ENCODE assay signal across 8 cellular contexts in genomic region chr11:75313457-75314272, GRCh38. TPM values are rescaled to one million over a fixed set of nuclear protein-coding genes. Genes with fewer than 3 reads are reported as not detected.
A peak's percentile ranks its signal among the peaks of the same experiment; 100 is the strongest.
DNase-seq lines count a peak whose midpoint lies in the region; ATAC-seq and TF ChIP-seq lines count a peak whose summit lies in the region.

No MANE protein-coding gene starts in this region.

- H3K27ac Mint-ChIP-seq in activated T-helper 17 cell treated with anti-CD3 and anti-CD28 coated beads, Interleukin-2, amount 50 U/mL, for 72 hours: peak overlapping the region; percentile 20
- H3K27ac Mint-ChIP-seq in nephron progenitor cell: no peak overlapping the region

- no peak for TF ChIP-seq CTCF in heart left ventricle (IDR thresholded peaks at IDR 0.05)
- no peak for TF ChIP-seq CTCF in sigmoid colon (IDR thresholded peaks at IDR 0.05)
- TF ChIP-seq CTCF in nephron progenitor cell (IDR thresholded peaks at IDR 0.05): no peak

- H3K4me3 Mint-ChIP-seq in activated T-helper 17 cell treated with anti-CD3 and anti-CD28 coated beads, Interleukin-2, amount 50 U/mL, for 72 hours: no peak overlapping the region
- H3K4me3 Mint-ChIP-seq in nephron progenitor cell: no peak overlapping the region

- H3K4me1 ChIP-seq in GM23248 (ENCODE audit: insufficient read depth) (peaks cover 10% of the 10 kb centered on the region; the same call in 1 of the 2 replicates), heart left ventricle (peaks cover 10 to 63% (median 45%) of the 10 kb centered on the region in 12 donors), sigmoid colon (peaks cover 0 to 55% (median 52%) of the 10 kb centered on the region in 4 donors)

- peak overlapping the region; percentile 52 for H3K27ac ChIP-seq in GM23248
- peak overlapping the region; percentile 82 to 99 (median 91) for H3K27ac ChIP-seq in heart left ventricle
- peak overlapping the region; percentile 23 to 87 (median 73) for H3K27ac ChIP-seq in sigmoid colon

- H3K79me2 ChIP-seq in GM23248 (ENCODE audit: insufficient read depth): no peaks in the 10 kb centered on the region

- in situ Hi-C loops in GM23248 (cut with MboI): no loop called here

- no peak for ATAC-seq in activated T-helper 17 cell treated with anti-CD3 and anti-CD28 coated beads, Interleukin-2, amount 50 U/mL, for 72 hours (replicated peaks)
- ATAC-seq in heart left ventricle (peak; percentile 33 to 75 (median 70)), GM21367 (IDR thresholded peaks at IDR 0.05; ENCODE audit: unreplicated experiment) (no peak), HG02870 (IDR thresholded peaks at IDR 0.05; ENCODE audit: unreplicated experiment) (no peak)

- H3K4me3 ChIP-seq in GM23248 (no peak overlapping the region), heart left ventricle (no peak overlapping the region), sigmoid colon (no peak overlapping the region)

- DNase-seq in GM23248 (peak; percentile 85), heart left ventricle (peak; percentile 72 to 77 (median 76)), sigmoid colon (peak; percentile 82), nephron progenitor cell (no peak), COLO668 (lab: John Stamatoyannopoulos, UW; ENCODE audit: unreplicated experiment) (no peak)

- 27 to 33% methylated on average over 9 of the region's 9 CpGs for WGBS in GM23248 (ENCODE audit: low coverage in 1 of 2, low lambda C conversion rate in 2 of 2, missing lambda C conversion rate in 2 of 2), 2 experiments
- 31 to 41% (median 35%) methylated on average over 9 of the region's 9 CpGs for WGBS in heart left ventricle, 4 donors
- 60 to 71% methylated on average over 9 of the region's 9 CpGs for WGBS in sigmoid colon, 2 donors

- no peaks in the 10 kb centered on the region for H3K36me3 Mint-ChIP-seq in activated T-helper 17 cell treated with anti-CD3 and anti-CD28 coated beads, Interleukin-2, amount 50 U/mL, for 72 hours (ENCODE audit: low read depth)
- peaks cover 5% of the 10 kb centered on the region for H3K36me3 Mint-ChIP-seq in nephron progenitor cell (ENCODE audit: low read depth)

- H3K4me2 ChIP-seq in GM23248 (ENCODE audit: unreplicated experiment): no peak overlapping the region

- no peaks in the 10 kb centered on the region for H3K9me2 ChIP-seq in GM23248 (ENCODE audit: insufficient read depth)

- TF ChIP-seq POLR2A in heart left ventricle (IDR thresholded peaks at IDR 0.05): no peak
- TF ChIP-seq POLR2A in sigmoid colon (IDR thresholded peaks at IDR 0.05): no peak

- no peaks in the 10 kb centered on the region for H4K20me1 ChIP-seq in GM23248 (ENCODE audit: insufficient read depth)

- H3K27me3 ChIP-seq in GM23248 (replicated peaks; ENCODE audit: insufficient read depth): no peaks in the 10 kb centered on the region
- H3K27me3 ChIP-seq in heart left ventricle: no peaks in the 10 kb centered on the region
- H3K27me3 ChIP-seq in sigmoid colon: no peaks in the 10 kb centered on the region

- H3K9ac ChIP-seq in GM23248: peak overlapping the region; percentile 40

- intact Hi-C loops in heart left ventricle (cut with DNase I): no loop called here
- intact Hi-C loops in sigmoid colon (cut with DNase I): no loop called here

- no peaks in the 10 kb centered on the region for H3K9me3 ChIP-seq in GM23248 (ENCODE audit: low read depth)
- H3K9me3 ChIP-seq in heart left ventricle: no peaks in the 10 kb centered on the region
- no peaks in the 10 kb centered on the region for H3K9me3 ChIP-seq in sigmoid colon

- H3K27me3 Mint-ChIP-seq in activated T-helper 17 cell treated with anti-CD3 and anti-CD28 coated beads, Interleukin-2, amount 50 U/mL, for 72 hours: no peaks in the 10 kb centered on the region
- H3K27me3 Mint-ChIP-seq in nephron progenitor cell (ENCODE audit: low read depth, poor library complexity): peaks cover 14% of the 10 kb centered on the region

- TF ChIP-seq EP300 in sigmoid colon (IDR thresholded peaks at IDR 0.05): no peak

- no peaks in the 10 kb centered on the region for H3K9me3 Mint-ChIP-seq in activated T-helper 17 cell treated with anti-CD3 and anti-CD28 coated beads, Interleukin-2, amount 50 U/mL, for 72 hours
- H3K9me3 Mint-ChIP-seq in nephron progenitor cell: peaks cover 5% of the 10 kb centered on the region

- peak overlapping the region; percentile 75 for H2AFZ ChIP-seq in GM23248

- H3K4me1 Mint-ChIP-seq in activated T-helper 17 cell treated with anti-CD3 and anti-CD28 coated beads, Interleukin-2, amount 50 U/mL, for 72 hours: peaks cover 6% of the 10 kb centered on the region
- peaks cover 35% of the 10 kb centered on the region for H3K4me1 Mint-ChIP-seq in nephron progenitor cell

- H3F3A ChIP-seq in GM23248 (ENCODE audit: insufficient read depth): peaks cover 3% of the 10 kb centered on the region; the same call in 1 of the 2 replicates

- no peaks in the 10 kb centered on the region for H3K36me3 ChIP-seq in GM23248 (ENCODE audit: low read depth)
- H3K36me3 ChIP-seq in heart left ventricle: peaks cover 0 to 18% (median 0%) of the 10 kb centered on the region in 9 donors
- peaks cover 0 to 5% (median 0%) of the 10 kb centered on the region in 4 donors for H3K36me3 ChIP-seq in sigmoid colon

RNA-seq across cellular contexts. Expression of gene ARRB1, which starts 37.8 kb away (rescaled TPM):
- total RNA-seq in GM23248 (2014; rRNA removed; shearing (Covaris generic)): 2.1 and 3.1 TPM in 2 replicates
- polyA plus RNA-seq in GM23248 (2016; fragmentation: Nextera tagmentation; extraction: Ambion mirVana) (2.0 and 2.2 TPM in 2 replicates), heart left ventricle (10 to 100 TPM in 1 of 2 donors, 1 to 10 TPM in 1; 7.9 to 12.5 TPM), sigmoid colon (10 to 100 TPM; 24.0 to 45.6 (median 32.4) TPM)
- total RNA-seq in activated T-helper 17 cell treated with anti-CD3 and anti-CD28 coated beads, Interleukin-2, amount 50 U/mL, for 72 hours: 10 to 100 TPM; 10.7 to 14.7 TPM
- total RNA-seq in heart left ventricle (10 to 100 TPM; 15.2 to 58.9 (median 29.2) TPM), sigmoid colon (10 to 100 TPM; 38.5 to 96.7 (median 55.2) TPM)

Comparison
In these comparisons a context has a peak if more than half of its experiments do, and no peak if none do; other contexts are left out.
1. DNase-seq: peak in GM23248 (single experiment), heart left ventricle (5 of 5) and sigmoid colon (single experiment); none in nephron progenitor cell (single experiment) and COLO668 (single experiment).
2. ATAC-seq: peak in heart left ventricle (4 of 4); none in activated T-helper 17 cell treated with anti-CD3 and anti-CD28 coated beads, Interleukin-2, amount 50 U/mL, for 72 hours (single experiment), GM21367 (single experiment) and HG02870 (single experiment).
3. Peak in every context shown above with its lines, with median percentiles within 50 percentile points of each other: H3K27ac ChIP-seq.